In the genomic region with DNA sequence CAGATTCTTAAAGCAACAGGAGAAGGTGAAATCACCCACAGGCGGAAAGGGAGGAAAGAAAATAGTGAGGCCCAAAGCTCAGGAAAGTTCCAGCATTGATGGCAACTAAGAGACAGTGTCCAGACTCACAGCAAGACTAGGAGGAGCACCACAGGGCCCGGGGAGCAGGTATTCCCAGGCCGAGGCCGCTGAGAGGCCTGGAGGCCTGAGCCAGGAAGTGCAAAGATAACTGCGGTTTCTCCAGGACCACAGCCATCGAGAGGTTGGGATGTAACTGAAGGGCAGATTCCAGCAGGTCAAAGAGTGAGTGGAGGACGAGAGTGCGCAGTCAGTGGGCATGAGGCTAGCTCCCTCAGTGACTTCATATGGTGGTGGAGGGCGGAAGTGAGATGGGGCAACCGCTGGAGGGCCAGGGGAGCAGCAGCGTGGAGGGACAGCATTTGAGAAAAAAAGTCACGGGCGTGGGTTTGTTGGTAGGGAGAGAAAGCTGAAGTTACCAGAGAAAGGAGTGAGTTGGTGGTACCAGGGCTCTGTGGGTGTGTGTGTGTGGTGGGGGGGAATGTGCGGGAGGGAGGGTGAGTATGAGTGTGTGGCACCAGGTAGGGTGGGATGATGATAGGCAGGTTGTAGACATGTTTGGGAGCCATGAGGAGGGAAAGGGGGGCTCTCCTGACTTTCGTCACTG, we compare ENCODE assay signal across 30 cellular contexts.
"Had no signal": no experiment of that assay in that cellular context is flagged by ENCODE, and none has a peak within 500 bp of the region (broad histone marks: within the 10 kb centered on the region; RNA-seq: fewer than 3 reads in every experiment).

No MANE protein-coding gene starts in this region.

- H3K9me3 ChIP-seq: ascending aorta, body of pancreas, SJCRH30 had no signal

- FAIRE-seq: bronchial epithelial cell had no signal

- H3K4me3 ChIP-seq: ascending aorta, body of pancreas, SJCRH30, SK-N-MC had no signal

- H3K4me1 Mint-ChIP-seq: activated CD4-positive, alpha-beta T cell treated with anti-CD3 and anti-CD28 coated beads, Interleukin-2, amount 10 ng/mL, durations not matched to agents 24 days and 14 days; activated naive CD8-positive, alpha-beta T cell treated with anti-CD3 and anti-CD28 coated beads for 36 hours; activated T-helper 17 cell treated with anti-CD3 and anti-CD28 coated beads, Interleukin-2, amount 50 U/mL, for 72 hours had no signal

- H3K9me3 Mint-ChIP-seq: activated CD4-positive, alpha-beta T cell treated with anti-CD3 and anti-CD28 coated beads, Interleukin-2, amount 10 ng/mL, durations not matched to agents 24 days and 14 days; activated CD8-positive, alpha-beta T cell treated with anti-CD3 and anti-CD28 coated beads for 36 hours; activated naive CD8-positive, alpha-beta T cell treated with anti-CD3 and anti-CD28 coated beads for 36 hours; activated T-cell treated with anti-CD3 and anti-CD28 coated beads, Interleukin-2, amount 50 U/mL, for 72 hours; activated T-helper 17 cell treated with anti-CD3 and anti-CD28 coated beads, Interleukin-2, amount 50 U/mL, for 72 hours had no signal

- H3K27ac Mint-ChIP-seq: activated CD4-positive, alpha-beta T cell treated with anti-CD3 and anti-CD28 coated beads, Interleukin-2, amount 10 ng/mL, durations not matched to agents 24 days and 14 days; activated CD8-positive, alpha-beta T cell treated with anti-CD3 and anti-CD28 coated beads for 36 hours; activated naive CD8-positive, alpha-beta T cell treated with anti-CD3 and anti-CD28 coated beads for 36 hours; activated T-cell treated with anti-CD3 and anti-CD28 coated beads, Interleukin-2, amount 50 U/mL, for 72 hours; activated T-helper 17 cell treated with anti-CD3 and anti-CD28 coated beads, Interleukin-2, amount 50 U/mL, for 72 hours had no signal

- H3K27ac ChIP-seq: ascending aorta, body of pancreas, SJCRH30, SK-N-MC, WERI-Rb-1 had no signal

- H3K27me3 ChIP-seq: ascending aorta, body of pancreas, SJCRH30 had no signal

- ATAC-seq: activated CD8-positive, alpha-beta T cell treated with anti-CD3 and anti-CD28 coated beads for 36 hours; activated T-cell treated with anti-CD3 and anti-CD28 coated beads, Interleukin-2, amount 50 U/mL, for 72 hours; activated T-helper 17 cell treated with anti-CD3 and anti-CD28 coated beads, Interleukin-2, amount 50 U/mL, for 72 hours; body of pancreas; Panc1 had no signal

- H3K4me3 Mint-ChIP-seq: activated CD4-positive, alpha-beta T cell treated with anti-CD3 and anti-CD28 coated beads, Interleukin-2, amount 10 ng/mL, durations not matched to agents 24 days and 14 days; activated CD8-positive, alpha-beta T cell treated with anti-CD3 and anti-CD28 coated beads for 36 hours; activated naive CD8-positive, alpha-beta T cell treated with anti-CD3 and anti-CD28 coated beads for 36 hours; activated T-cell treated with anti-CD3 and anti-CD28 coated beads, Interleukin-2, amount 50 U/mL, for 72 hours; activated T-helper 17 cell treated with anti-CD3 and anti-CD28 coated beads, Interleukin-2, amount 50 U/mL, for 72 hours had no signal

- H3K36me3 ChIP-seq: SJCRH30, WERI-Rb-1 had no signal

- H3K4me1 ChIP-seq: ascending aorta, body of pancreas had no signal

- H3K36me3 Mint-ChIP-seq: activated naive CD8-positive, alpha-beta T cell treated with anti-CD3 and anti-CD28 coated beads for 36 hours had no signal

- DNase-seq: activated CD4-positive, alpha-beta T cell treated with anti-CD3 and anti-CD28 coated beads for 1 hour; activated CD4-positive, alpha-beta T cell treated with anti-CD3 and anti-CD28 coated beads, Interleukin-2, amount 10 ng/mL, durations not matched to agents 24 days and 14 days; activated CD4-positive, alpha-beta T cell treated with anti-CD3 and anti-CD28 coated beads, Interleukin-2, amount 50 U/mL, for 4 hours; activated CD4-positive, CD25-positive, alpha-beta regulatory T cell; activated CD8-positive, alpha-beta T cell treated with anti-CD3 and anti-CD28 coated beads for 36 hours; activated effector memory CD4-positive, alpha-beta T cell treated with anti-CD3 and anti-CD28 coated beads, Interleukin-2, amount 50 U/mL, for 16 hours; activated naive CD4-positive, alpha-beta T cell; activated naive CD4-positive, alpha-beta T cell treated with anti-CD3 and anti-CD28 coated beads, Interleukin-2, amount 50 U/mL, for 16 hours; activated naive CD8-positive, alpha-beta T cell treated with anti-CD3 and anti-CD28 coated beads for 36 hours; activated T-cell treated with anti-CD3 and anti-CD28 coated beads, Interleukin-2, amount 50 U/mL, for 1 hour; activated T-cell treated with anti-CD3 and anti-CD28 coated beads, Interleukin-2, amount 50 U/mL, for 72 hours; amniotic stem cell; body of pancreas; NCI-H1048; NCI-H1105 treated with DMSO at 0.1 percent for 48 hours; NCI-H1436; NCI-H1694; NCI-H1930; NCI-H2081 treated with DMSO at 0.1 percent for 48 hours; NCI-H345; NCI-H524 treated with DMSO at 0.1 percent for 48 hours; SHP77; SJCRH30; T1000; WERI-Rb-1 had no signal
